In genomic region chr3:49813497-49814174, GRCh38 we compare ENCODE assay signal across 8 cellular contexts. TPM values are rescaled to one million over a fixed set of nuclear protein-coding genes. Genes with fewer than 3 reads are reported as not detected.
DNase-seq lines count a peak whose midpoint lies in the region; ATAC-seq and TF ChIP-seq lines count a peak whose summit lies in the region.

A gene with protein sequence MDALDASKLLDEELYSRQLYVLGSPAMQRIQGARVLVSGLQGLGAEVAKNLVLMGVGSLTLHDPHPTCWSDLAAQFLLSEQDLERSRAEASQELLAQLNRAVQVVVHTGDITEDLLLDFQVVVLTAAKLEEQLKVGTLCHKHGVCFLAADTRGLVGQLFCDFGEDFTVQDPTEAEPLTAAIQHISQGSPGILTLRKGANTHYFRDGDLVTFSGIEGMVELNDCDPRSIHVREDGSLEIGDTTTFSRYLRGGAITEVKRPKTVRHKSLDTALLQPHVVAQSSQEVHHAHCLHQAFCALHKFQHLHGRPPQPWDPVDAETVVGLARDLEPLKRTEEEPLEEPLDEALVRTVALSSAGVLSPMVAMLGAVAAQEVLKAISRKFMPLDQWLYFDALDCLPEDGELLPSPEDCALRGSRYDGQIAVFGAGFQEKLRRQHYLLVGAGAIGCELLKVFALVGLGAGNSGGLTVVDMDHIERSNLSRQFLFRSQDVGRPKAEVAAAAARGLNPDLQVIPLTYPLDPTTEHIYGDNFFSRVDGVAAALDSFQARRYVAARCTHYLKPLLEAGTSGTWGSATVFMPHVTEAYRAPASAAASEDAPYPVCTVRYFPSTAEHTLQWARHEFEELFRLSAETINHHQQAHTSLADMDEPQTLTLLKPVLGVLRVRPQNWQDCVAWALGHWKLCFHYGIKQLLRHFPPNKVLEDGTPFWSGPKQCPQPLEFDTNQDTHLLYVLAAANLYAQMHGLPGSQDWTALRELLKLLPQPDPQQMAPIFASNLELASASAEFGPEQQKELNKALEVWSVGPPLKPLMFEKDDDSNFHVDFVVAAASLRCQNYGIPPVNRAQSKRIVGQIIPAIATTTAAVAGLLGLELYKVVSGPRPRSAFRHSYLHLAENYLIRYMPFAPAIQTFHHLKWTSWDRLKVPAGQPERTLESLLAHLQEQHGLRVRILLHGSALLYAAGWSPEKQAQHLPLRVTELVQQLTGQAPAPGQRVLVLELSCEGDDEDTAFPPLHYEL (minus strand): TSS chr3:49813953. CDS start chr3:49813787, 166 bp downstream.

- peak; percentile 59 for TF ChIP-seq POLR2A in GM18951 (IDR thresholded peaks at IDR 0.05; ENCODE audit: extremely low read depth, insufficient read depth, insufficient read length)

- DNase-seq in AG04449 (ENCODE audit: low read depth, low spot score) = no peak
- DNase-seq in LNCaP clone FGC (ENCODE audit: low read depth) = no peak
- peak; percentile 59 to 66 for DNase-seq in activated T-cell treated with anti-CD3 and anti-CD28 coated beads, Interleukin-2, amount 50 U/mL, for 48 hours
- peak; percentile 61 for DNase-seq in fibroblast of peridontal ligament (ENCODE audit: extremely low read depth)
- no peak for DNase-seq in osteocyte (ENCODE audit: extremely low spot score, unreplicated experiment)
- no peak for DNase-seq in cortex of kidney (lab: John Stamatoyannopoulos, UW)

- in situ Hi-C loops in GM18951 (cut with MboI; ENCODE audit: low sequenced_read_pairs, unreplicated experiment) = no loop called here

- CTCF ChIA-PET in AG04449 (lab: Yijun Ruan, JAX) = interaction anchor here (1.1 to 4.0 kb wide), 3 partner anchors 10 to 93 kb away, joined by 3 to 47 read pairs (median 25); partner anchors contain the start of gene INKA1

- ATAC-seq in GM21526 (IDR thresholded peaks at IDR 0.05; ENCODE audit: low FRiP score, unreplicated experiment) = no peak

- H3K4me1 Mint-ChIP-seq in osteocyte (ENCODE audit: unreplicated experiment) = peaks cover 16% of the 10 kb centered on the region

- POLR2A ChIA-PET in AG04449 (lab: Yijun Ruan, JAX) = interaction anchor here (1.2 kb wide), 1 partner anchor 10 kb away, joined by 3 read pairs; no protein-coding TSS in a partner anchor

- peaks cover 4% of the 10 kb centered on the region for H3K36me3 Mint-ChIP-seq in osteocyte (ENCODE audit: unreplicated experiment)

- H3K4me3 Mint-ChIP-seq in osteocyte (ENCODE audit: unreplicated experiment) = peak within 1 kb of the TSS; percentile 75

- H3K4me3 ChIP-seq in AG04449 (ENCODE audit: low read depth, low read length) (peak within 1 kb of the TSS; percentile 58), LNCaP clone FGC (ENCODE audit: low read depth, low read length) (peak within 1 kb of the TSS; percentile 11)

- H3K27ac Mint-ChIP-seq in osteocyte (ENCODE audit: unreplicated experiment) = peak within 1 kb of the TSS; percentile 93

- TF ChIP-seq CTCF in AG04449 (IDR thresholded peaks at IDR 0.05; ENCODE audit: insufficient read depth, low read length, missing control alignments) (no peak), LNCaP clone FGC (IDR thresholded peaks at IDR 0.05; ENCODE audit: control insufficient read depth, extremely low read depth, insufficient read depth) (no peak), osteocyte (IDR thresholded peaks at IDR 0.05) (no peak)

- no peaks in the 10 kb centered on the region for H3K27me3 Mint-ChIP-seq in osteocyte (ENCODE audit: unreplicated experiment)

- H3K9me3 Mint-ChIP-seq in osteocyte (ENCODE audit: unreplicated experiment) = no peaks in the 10 kb centered on the region

RNA-seq across cellular contexts. Expression of the gene that starts here (rescaled TPM):
- total RNA-seq in osteocyte = 63.2 and 63.6 TPM in 2 replicates

Comparison
In these comparisons a context has a peak if more than half of its experiments do, and no peak if none do; other contexts are left out.
1. DNase-seq: peak in activated T-cell treated with anti-CD3 and anti-CD28 coated beads, Interleukin-2, amount 50 U/mL, for 48 hours (2 of 2) and fibroblast of peridontal ligament (single experiment); none in AG04449 (single experiment), LNCaP clone FGC (single experiment), osteocyte (single experiment) and cortex of kidney (single experiment).